In the genomic region with DNA sequence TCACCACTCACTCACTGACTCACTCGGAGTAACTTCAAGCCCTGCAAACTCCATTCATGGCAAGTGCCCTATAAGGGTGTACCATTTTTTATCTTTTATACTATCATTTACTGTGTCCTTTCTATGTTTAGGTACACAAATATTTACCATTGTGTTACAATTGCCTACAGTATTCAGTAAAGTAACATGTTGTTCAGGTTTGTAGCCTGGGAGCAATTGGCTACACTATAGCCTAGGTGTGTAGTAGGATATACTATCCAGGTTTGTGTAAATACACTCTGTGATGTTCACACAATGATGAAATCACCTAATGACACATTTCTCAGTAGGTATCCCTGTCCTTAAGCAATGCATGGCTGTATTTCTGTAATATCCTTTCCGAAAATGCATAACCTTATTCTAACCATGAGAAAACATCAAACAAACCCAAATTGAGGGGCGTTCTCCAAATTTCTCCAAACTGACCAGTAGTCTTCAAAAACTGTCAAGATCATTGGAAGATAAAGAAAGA, we compare ENCODE assay signal across 20 cellular contexts. TPM values are rescaled to one million over a fixed set of nuclear protein-coding genes. Genes with fewer than 3 reads are reported as not detected.
DNase-seq lines count a peak whose midpoint lies in the region; ATAC-seq, FAIRE-seq and TF ChIP-seq lines count a peak whose summit lies in the region.
"Had no signal": no experiment of that assay in that cellular context is flagged by ENCODE, and none has a peak within 500 bp of the region (broad histone marks: within the 10 kb centered on the region; RNA-seq: fewer than 3 reads in every experiment).

No MANE protein-coding gene starts in this region.

- no peaks in the 10 kb centered on the region for H3F3A ChIP-seq in PC-3 (ENCODE audit: low read length, unreplicated experiment)

- peak; percentile 48 for ATAC-seq in HepG2
- no peak for ATAC-seq in right lobe of liver
- ATAC-seq in PC-3: peak; percentile 60
- no peak for ATAC-seq in K562
- ATAC-seq in mucosa of descending colon: peak; percentile 46
- ATAC-seq: GM12878, HCT116 had no signal

- H3K9me3 ChIP-seq in HepG2 (ENCODE audit: low read length) (no peaks in the 10 kb centered on the region), right lobe of liver (no peaks in the 10 kb centered on the region), PC-3 (ENCODE audit: low read length) (no peaks in the 10 kb centered on the region), K562 (replicated peaks; ENCODE audit: control insufficient read depth, insufficient read depth, low read depth, low read length) (no peaks in the 10 kb centered on the region), mucosa of descending colon (no peaks in the 10 kb centered on the region), tibial artery (no peaks in the 10 kb centered on the region)

- WGBS in HepG2 (ENCODE audit: low lambda C conversion rate): 37% methylated on average over 3 of the region's 3 CpGs
- WGBS in right lobe of liver (ENCODE audit: insufficient coverage, low coverage, low lambda C conversion rate, missing lambda C conversion rate): 83% methylated on average over 3 of the region's 3 CpGs
- WGBS in K562 (ENCODE audit: insufficient coverage, low coverage, missing lambda C conversion rate): 15% methylated on average over 3 of the region's 3 CpGs

- BruUV-seq in HepG2 (replicated peaks; lab: Mats Ljungman, UMichigan) (no TSS peak), PC-3 (replicated peaks; lab: Mats Ljungman, UMichigan) (no TSS peak), K562 (replicated peaks; lab: Mats Ljungman, UMichigan) (no TSS peak)

- H3K27ac ChIP-seq in HepG2 (ENCODE audit: extremely low read length, insufficient read depth, low read length) (no peak overlapping the region), right lobe of liver (no peak overlapping the region), PC-3 (ENCODE audit: low read length) (no peak overlapping the region), K562 (ENCODE audit: extremely low read depth, low read depth, low read length) (no peak overlapping the region), tibial artery (no peak overlapping the region)
- H3K27ac ChIP-seq: BLaER1, HL-60 had no signal

- no peaks in the 10 kb centered on the region for H3K9me2 ChIP-seq in PC-3 (replicated peaks; ENCODE audit: low read length)

- intact Hi-C loops in HepG2 (cut with micrococcal nuclease; ENCODE audit: unreplicated experiment) (loop anchor here (10.0 kb wide), 1 partner anchor 492 kb away; no protein-coding TSS in a partner anchor), right lobe of liver (cut with DNase I) (loop anchor here (10.0 kb wide), 2 partner anchors 152 to 162 kb away; partner anchors contain the start of gene CMTM6 (in 1 of the 2)), PC-3 (cut with micrococcal nuclease) (no loop called here), K562 (cut with micrococcal nuclease) (loop anchor here (10.0 kb wide), 3 partner anchors 268 to 492 kb away; no protein-coding TSS in a partner anchor), mucosa of descending colon (cut with DNase I, micrococcal nuclease) (loop anchor here in 1 of 2 donors (10.0 kb wide), 1 partner anchor 152 kb away; no protein-coding TSS in a partner anchor), tibial artery (cut with DNase I; ENCODE audit: low total_unique reads) (loop anchor here (5.0 to 10.0 kb wide), 2 partner anchors 160 to 302 kb away; no protein-coding TSS in a partner anchor)

- no peak for FAIRE-seq in HepG2 (lab: Jason Lieb, UNC)
- no peak for FAIRE-seq in K562 (lab: Jason Lieb, UNC)
- FAIRE-seq: GM12878, HTR-8/SVneo had no signal

- no peak for TF ChIP-seq POLR2A in HepG2 (IDR thresholded peaks at IDR 0.05; ENCODE audit: insufficient read depth in 1 of 2, low read depth in 2 of 2, low read length in 2 of 2)
- TF ChIP-seq POLR2A in right lobe of liver (IDR thresholded peaks at IDR 0.05): no peak
- TF ChIP-seq POLR2A in K562 (conservative IDR thresholded peaks at IDR 0.05): no peak

- no peak for TF ChIP-seq CTCF in HepG2 (CRISPR knock-in tag; IDR thresholded peaks at IDR 0.05)
- TF ChIP-seq CTCF in right lobe of liver (IDR thresholded peaks at IDR 0.05): no peak
- no peak for TF ChIP-seq CTCF in PC-3 (conservative IDR thresholded peaks at IDR 0.05; ENCODE audit: low read depth, low read length)
- no peak for TF ChIP-seq CTCF in K562 (IDR thresholded peaks at IDR 0.05 in 2 of 3, conservative IDR thresholded peaks at IDR 0.05 in 1 of 3; ENCODE audit: insufficient read depth in 2 of 3, low read depth in 1 of 3, low read length in 3 of 3)
- TF ChIP-seq CTCF in mucosa of descending colon (IDR thresholded peaks at IDR 0.05): no peak
- TF ChIP-seq CTCF in tibial artery (IDR thresholded peaks at IDR 0.05): no peak

- no peaks in the 10 kb centered on the region for H3K9me1 ChIP-seq in K562 (ENCODE audit: control insufficient read depth, insufficient read depth, low read length)

- TF ChIP-seq RAD21 in HepG2 (CRISPR knock-in tag; IDR thresholded peaks at IDR 0.05) (no peak), K562 (CRISPR knock-in tag; conservative IDR thresholded peaks at IDR 0.05 in 1 of 2, IDR thresholded peaks at IDR 0.05 in 1 of 2) (no peak)

- H3K79me2 ChIP-seq in HepG2 (ENCODE audit: insufficient read depth, low read length): no peaks in the 10 kb centered on the region
- no peaks in the 10 kb centered on the region for H3K79me2 ChIP-seq in PC-3 (ENCODE audit: low read length)
- no peaks in the 10 kb centered on the region for H3K79me2 ChIP-seq in K562 (ENCODE audit: control insufficient read depth, insufficient read depth, low read length)

- H3K4me2 ChIP-seq in HepG2 (ENCODE audit: low read depth, low read length) (no peak overlapping the region), PC-3 (ENCODE audit: low read length) (no peak overlapping the region), K562 (ENCODE audit: insufficient read depth, low read length) (no peak overlapping the region)
- H3K4me2 ChIP-seq: BLaER1 had no signal

- H3K36me3 ChIP-seq in HepG2 (replicated peaks in 1 of 2; ENCODE audit: control insufficient read depth in 1 of 2, insufficient read depth in 2 of 2, low read length in 2 of 2): no peaks in the 10 kb centered on the region
- H3K36me3 ChIP-seq in right lobe of liver: no peaks in the 10 kb centered on the region
- no peaks in the 10 kb centered on the region for H3K36me3 ChIP-seq in PC-3 (ENCODE audit: low read depth, low read length)
- H3K36me3 ChIP-seq in K562 (ENCODE audit: control insufficient read depth, insufficient read depth, low read length): no peaks in the 10 kb centered on the region
- H3K36me3 ChIP-seq in mucosa of descending colon (ENCODE audit: low read depth): no peaks in the 10 kb centered on the region
- H3K36me3 ChIP-seq in tibial artery: no peaks in the 10 kb centered on the region
- H3K36me3 ChIP-seq: BLaER1 had no signal

- H4K20me1 ChIP-seq in HepG2 (ENCODE audit: insufficient read depth, low read length) (no peaks in the 10 kb centered on the region), PC-3 (ENCODE audit: low read length) (no peaks in the 10 kb centered on the region), K562 (replicated peaks; ENCODE audit: control insufficient read depth, insufficient read depth, low read length) (no peaks in the 10 kb centered on the region)
- H4K20me1 ChIP-seq: BLaER1 had no signal

- H2AFZ ChIP-seq in HepG2 (ENCODE audit: low read length): no peak overlapping the region
- H2AFZ ChIP-seq in PC-3 (ENCODE audit: low read length): no peak overlapping the region
- H2AFZ ChIP-seq in K562 (ENCODE audit: low read depth, low read length): peak overlapping the region; percentile 35

- H3K27me3 ChIP-seq in HepG2 (ENCODE audit: control insufficient read depth in 1 of 2, insufficient read depth in 2 of 2, low read length in 2 of 2) (peaks cover 0 to 11% of the 10 kb centered on the region in 2 experiments; a peak in 1 of 5 replicates), right lobe of liver (no peaks in the 10 kb centered on the region), PC-3 (ENCODE audit: low read length) (no peaks in the 10 kb centered on the region), K562 (ENCODE audit: control insufficient read depth in 2 of 2, insufficient read depth in 2 of 2, low read length in 2 of 2) (0 out of 5 replicates have a peak, but pooled peaks cover 0 to 2% of the 10 kb centered on the region in 2 experiments), tibial artery (peaks cover 0 to 5% of the 10 kb centered on the region in 2 donors)
- H3K27me3 ChIP-seq: BLaER1 had no signal

- in situ Hi-C loops in HepG2 (cut with HindIII; ENCODE audit: extremely low pct_ligation_motif_present, low pct_unique_long_range_greater_than_20kb) (loop anchor here (5.0 to 25.0 kb wide), 2 partner anchors 160 to 455 kb away; no protein-coding TSS in a partner anchor), K562 (cut with MboI) (loop anchor here (5.0 kb wide), 2 partner anchors 150 to 290 kb away; no protein-coding TSS in a partner anchor)

- POLR2A ChIA-PET in HepG2 (lab: Yijun Ruan, JAX): no interaction called here
- POLR2A ChIA-PET in PC-3 (lab: Charles Lee; ENCODE audit: unreplicated experiment): no interaction called here
- POLR2A ChIA-PET in K562 (lab: Yijun Ruan, JAX): interaction anchor here (0.6 kb wide), 1 partner anchor 365 kb away, joined by 3 read pairs; no protein-coding TSS in a partner anchor

- H3K9ac ChIP-seq in HepG2 (ENCODE audit: insufficient read depth, low read depth, low read length): no peak overlapping the region
- H3K9ac ChIP-seq in PC-3 (ENCODE audit: low read length): no peak overlapping the region
- no peak overlapping the region for H3K9ac ChIP-seq in K562 (ENCODE audit: insufficient read depth in 1 of 2, low read depth in 2 of 2, low read length in 2 of 2)
- H3K9ac ChIP-seq: BLaER1 had no signal

- peaks cover 31% of the 10 kb centered on the region for H3K4me1 ChIP-seq in HepG2 (ENCODE audit: insufficient read depth, low read length)
- H3K4me1 ChIP-seq in right lobe of liver: no peaks in the 10 kb centered on the region
- H3K4me1 ChIP-seq in PC-3 (ENCODE audit: insufficient read depth, low read length): peaks cover 6% of the 10 kb centered on the region; the same call in 1 of the 2 replicates
- H3K4me1 ChIP-seq in K562 (replicated peaks in 1 of 2; ENCODE audit: control insufficient read depth in 2 of 2, insufficient read depth in 2 of 2, low read length in 2 of 2): peaks cover 0 to 2% of the 10 kb centered on the region in 2 experiments; a peak in 1 of 5 replicates
- no peaks in the 10 kb centered on the region for H3K4me1 ChIP-seq in mucosa of descending colon (ENCODE audit: low read depth)
- no peaks in the 10 kb centered on the region for H3K4me1 ChIP-seq in tibial artery
- H3K4me1 ChIP-seq: BLaER1 had no signal

- CTCF ChIA-PET in HepG2 (lab: Yijun Ruan, JAX; ENCODE audit: low intra/inter-chr PET ratio, low total read pairs): no interaction called here
- CTCF ChIA-PET in PC-3 (lab: Charles Lee): no interaction called here
- CTCF ChIA-PET in K562 (lab: Yijun Ruan, JAX; ENCODE audit: low intra/inter-chr PET ratio): interaction anchor here (3.5 kb wide), 1 partner anchor 156 kb away, joined by 29 read pairs; no protein-coding TSS in a partner anchor

- H3K4me3 ChIP-seq in HepG2 (replicated peaks in 1 of 3; ENCODE audit: insufficient read depth in 1 of 3, low read depth in 2 of 3, low read length in 3 of 3) (no peak overlapping the region), right lobe of liver (no peak overlapping the region), PC-3 (ENCODE audit: low read length) (no peak overlapping the region), K562 (no peak overlapping the region), mucosa of descending colon (no peak overlapping the region), tibial artery (no peak overlapping the region)
- H3K4me3 ChIP-seq: BLaER1, GM12878 had no signal

- no peak for DNase-seq in HepG2 (ENCODE audit: low spot score)
- no peak for DNase-seq in right lobe of liver
- DNase-seq in PC-3: peak; percentile 45
- DNase-seq in K562 (ENCODE audit: extremely low read depth in 1 of 4, low spot score in 3 of 4): no peak
- no peak for DNase-seq in mucosa of descending colon
- DNase-seq in activated CD4-positive, alpha-beta T cell treated with anti-CD3 and anti-CD28 coated beads, Interleukin-2, amount 50 U/mL, for 1 hour: no peak
- no peak for DNase-seq in NOMO-1 treated with dmso at 0.1 percent for 144 hours (lab: John Stamatoyannopoulos, UW; ENCODE audit: unreplicated experiment)
- no peak for DNase-seq in tibial artery
- DNase-seq: CD4-positive, alpha-beta memory T cell; DMS153; DND-41; EL; GOT3; H7; HFFc6 had no signal

- TF ChIP-seq EP300 in HepG2 (IDR thresholded peaks at IDR 0.05; ENCODE audit: low read depth in 2 of 2, low read length in 2 of 2): no peak
- no peak for TF ChIP-seq EP300 in HepG2 (CRISPR knock-in tag; IDR thresholded peaks at IDR 0.05; ENCODE audit: borderline replicate concordance)
- no peak for TF ChIP-seq EP300 in K562 (IDR thresholded peaks at IDR 0.05; ENCODE audit: low read length)

RNA-seq across cellular contexts. Expression of gene CNOT10, which starts 17.9 kb away (rescaled TPM):
- 34.1 and 39.0 TPM in 2 replicates for total RNA-seq in HepG2 (2016; rRNA removed; fragmentation: Illumina TruSeq; extraction: Trizol)
- total RNA-seq in HepG2 (2016; cell fraction: cytosol; rRNA removed; fragmentation: Illumina TruSeq; extraction: Trizol; ENCODE audit: low read depth): 17.2 and 20.2 TPM in 2 replicates
- 32.3 and 40.4 TPM in 2 replicates for total RNA-seq in HepG2 (2016; cell fraction: insoluble cytoplasmic fraction; rRNA removed; fragmentation: Illumina TruSeq; extraction: Trizol)
- 18.5 and 23.6 TPM in 2 replicates for total RNA-seq in HepG2 (2016; cell fraction: membrane; rRNA removed; fragmentation: Illumina TruSeq; extraction: Trizol)
- total RNA-seq in HepG2 (2016; cell fraction: nucleus; rRNA removed; fragmentation: Illumina TruSeq; extraction: Trizol): 27.0 and 28.6 TPM in 2 replicates
- 17.0 and 21.2 TPM in 2 replicates for polyA plus RNA-seq in HepG2 (2011; rRNA removed)
- 15.7 and 20.4 TPM in 2 replicates for polyA plus RNA-seq in HepG2 (2011; cell fraction: cytosol; rRNA removed)
- polyA plus RNA-seq in HepG2 (2011; cell fraction: nucleus; rRNA removed): 11.5 and 15.0 TPM in 2 replicates
- polyA plus RNA-seq in HepG2 (2012): 13.2 and 17.6 TPM in 2 replicates
- 4.2 and 6.0 TPM in 2 replicates for polyA plus RNA-seq in HepG2 (2016; cell fraction: cytosol; fragmentation: Illumina TruSeq; extraction: Trizol; ENCODE audit: low read depth)
- 30.3 and 32.6 TPM in 2 replicates for polyA plus RNA-seq in HepG2 (2016; cell fraction: insoluble cytoplasmic fraction; fragmentation: Illumina TruSeq; extraction: Trizol; ENCODE audit: low read depth)
- polyA plus RNA-seq in HepG2 (2016; cell fraction: membrane; fragmentation: Illumina TruSeq; extraction: Trizol; ENCODE audit: low read depth): 10.5 and 11.0 TPM in 2 replicates
- polyA plus RNA-seq in HepG2 (2016; cell fraction: nucleus; fragmentation: Illumina TruSeq; extraction: Trizol; ENCODE audit: insufficient read depth, low read depth): 41.9 and 43.7 TPM in 2 replicates
- 10.7 and 37.4 TPM in 2 replicates for polyA minus RNA-seq in HepG2 (2011; rRNA and poly(A)+ RNA removed; ENCODE audit: low replicate concordance)
- polyA minus RNA-seq in HepG2 (2011; cell fraction: cytosol; rRNA and poly(A)+ RNA removed): 13.5 and 13.7 TPM in 2 replicates
- 39.1 and 46.7 TPM in 2 replicates for polyA minus RNA-seq in HepG2 (2011; cell fraction: nucleus; rRNA and poly(A)+ RNA removed)
- total RNA-seq in right lobe of liver: 10 to 100 TPM; 10.6 to 36.3 (median 12.5) TPM
- 42.6 and 46.2 TPM in 2 replicates for total RNA-seq in PC-3 (2014; rRNA removed)
- total RNA-seq in K562 (2011; cell fraction: chromatin; rRNA removed; ENCODE audit: low replicate concordance): 123 and 357 TPM in 2 replicates
- 80.2 and 91.3 TPM in 2 replicates for total RNA-seq in K562 (2011; cell fraction: nucleolus; rRNA removed)
- 134 and 162 TPM in 2 replicates for total RNA-seq in K562 (2011; cell fraction: nucleoplasm; rRNA removed)
- 74.1 and 81.9 TPM in 2 replicates for total RNA-seq in K562 (2014; rRNA removed)
- total RNA-seq in K562 (2014; rRNA removed; fragmentation: Illumina TruSeq; extraction: Trizol): 100 and 101 TPM in 2 replicates
- 74.6 and 75.2 TPM in 2 replicates for total RNA-seq in K562 (2015; rRNA removed; fragmentation: Illumina TruSeq; extraction: Trizol)
- 91.7 and 102 TPM in 2 replicates for total RNA-seq in K562 (2021)
- polyA plus RNA-seq in K562 (2011; rRNA removed): 106 and 114 TPM in 2 replicates
- polyA plus RNA-seq in K562 (2011; cell fraction: cytosol; rRNA removed): 78.3 and 108 TPM in 2 replicates
- 46.6 and 68.4 TPM in 2 replicates for polyA plus RNA-seq in K562 (2011; cell fraction: nucleus; rRNA removed)
- 50.0 and 65.9 TPM in 2 replicates for polyA plus RNA-seq in K562 (2012)
- polyA plus RNA-seq in K562 (2014; fragmentation: Illumina TruSeq; extraction: Trizol): 87.0 and 111 TPM in 2 replicates
- polyA plus RNA-seq in K562 (2014; fragmentation: Nextera tagmentation; extraction: Ambion mirVana): 10 to 100 TPM; 35.7 to 52.2 TPM
- polyA plus RNA-seq in K562 (2014; rRNA removed): 74.3 and 101 TPM in 2 replicates
- 134 and 158 TPM in 2 replicates for polyA minus RNA-seq in K562 (2011; rRNA and poly(A)+ RNA removed)
- polyA minus RNA-seq in K562 (2011; cell fraction: cytosol; rRNA and poly(A)+ RNA removed): 56.0 and 69.2 TPM in 2 replicates
- polyA minus RNA-seq in K562 (2011; cell fraction: nucleus; rRNA and poly(A)+ RNA removed): 44.8 and 79.4 TPM in 2 replicates
- total RNA-seq in mucosa of descending colon: 10 to 100 TPM; 27.8 to 34.9 (median 28.3) TPM

Comparison
In these comparisons a context has a peak if more than half of its experiments do, and no peak if none do; other contexts are left out.
1. ATAC-seq: peak in HepG2 (single experiment), PC-3 (single experiment) and mucosa of descending colon (single experiment); none in right lobe of liver (0 of 4) and K562 (single experiment).
2. Of the 241 proteins assayed by ChIP-seq in both HepG2 and K562: peak only in HepG2: BCL6, CEBPB, CEBPG, FOXA3 and GATAD2A; only in K562: none; in both: none; in neither: 233; mixed calls (peak in some experiments, not most) for 3.